In genomic region chr2:214542866-214543265, GRCh38 we compare ENCODE assay signal across 15 cellular contexts.
DNase-seq lines count a peak whose midpoint lies in the region; ATAC-seq and TF ChIP-seq lines count a peak whose summit lies in the region.
"Had no signal": no experiment of that assay in that cellular context is flagged by ENCODE, and none has a peak within 500 bp of the region (broad histone marks: within the 10 kb centered on the region; RNA-seq: fewer than 3 reads in every experiment).

No MANE protein-coding gene starts in this region.

- POLR2A ChIA-PET in activated CD4-positive, alpha-beta T cell treated with anti-CD3 and anti-CD28 coated beads, Interleukin-2, amount 10 ng/mL, durations not matched to agents 7 days and 5 days (lab: Charles Lee): no interaction called here

- TF ChIP-seq CTCF in choroid plexus epithelial cell (conservative IDR thresholded peaks at IDR 0.05; ENCODE audit: low read depth, low read length) (no peak), progenitor cell of endocrine pancreas (IDR thresholded peaks at IDR 0.05; ENCODE audit: unreplicated experiment) (no peak)

- H3K27me3 Mint-ChIP-seq in activated CD4-positive, alpha-beta T cell treated with anti-CD3 and anti-CD28 coated beads, Interleukin-2, amount 10 ng/mL, durations not matched to agents 7 days and 5 days: no peaks in the 10 kb centered on the region
- no peaks in the 10 kb centered on the region for H3K27me3 Mint-ChIP-seq in progenitor cell of endocrine pancreas

- H3K4me3 ChIP-seq in choroid plexus epithelial cell (ENCODE audit: low read depth, low read length): no peak overlapping the region
- H3K4me3 ChIP-seq: PC-9 had no signal

- no peak overlapping the region for H3K4me3 Mint-ChIP-seq in activated CD4-positive, alpha-beta T cell treated with anti-CD3 and anti-CD28 coated beads, Interleukin-2, amount 10 ng/mL, durations not matched to agents 7 days and 5 days
- H3K4me3 Mint-ChIP-seq in progenitor cell of endocrine pancreas (ENCODE audit: low read depth): no peak overlapping the region
- H3K4me3 Mint-ChIP-seq: activated T-cell treated with anti-CD3 and anti-CD28 coated beads, Interleukin-2, amount 50 U/mL, for 4 hours; nephron had no signal

- H3K9me3 Mint-ChIP-seq in activated CD4-positive, alpha-beta T cell treated with anti-CD3 and anti-CD28 coated beads, Interleukin-2, amount 10 ng/mL, durations not matched to agents 7 days and 5 days: no peaks in the 10 kb centered on the region
- no peaks in the 10 kb centered on the region for H3K9me3 Mint-ChIP-seq in progenitor cell of endocrine pancreas (ENCODE audit: low read depth)
- H3K9me3 Mint-ChIP-seq: activated naive CD4-positive, alpha-beta T cell treated with anti-CD3 and anti-CD28 coated beads, Interleukin-2, amount 50 U/mL, for 72 hours; activated T-cell treated with anti-CD3 and anti-CD28 coated beads, Interleukin-2, amount 50 U/mL, for 4 hours; nephron had no signal

- CTCF ChIA-PET in activated CD4-positive, alpha-beta T cell treated with anti-CD3 and anti-CD28 coated beads, Interleukin-2, amount 10 ng/mL, durations not matched to agents 7 days and 5 days (lab: Charles Lee): interaction anchor here (0.5 to 0.6 kb wide), 2 partner anchors 21 to 102 kb away, joined by 3 to 4 read pairs; no protein-coding TSS in a partner anchor

- ATAC-seq in HG03342 (IDR thresholded peaks at IDR 0.05; ENCODE audit: unreplicated experiment): no peak
- ATAC-seq: activated naive CD4-positive, alpha-beta T cell treated with anti-CD3 and anti-CD28 coated beads, Interleukin-2, amount 50 U/mL, for 72 hours; activated T-cell treated with anti-CD3 and anti-CD28 coated beads, Interleukin-2, amount 50 U/mL, for 4 hours had no signal

- H3K27ac Mint-ChIP-seq in activated CD4-positive, alpha-beta T cell treated with anti-CD3 and anti-CD28 coated beads, Interleukin-2, amount 10 ng/mL, durations not matched to agents 7 days and 5 days: no peak overlapping the region
- no peak overlapping the region for H3K27ac Mint-ChIP-seq in progenitor cell of endocrine pancreas
- H3K27ac Mint-ChIP-seq: activated naive CD4-positive, alpha-beta T cell treated with anti-CD3 and anti-CD28 coated beads, Interleukin-2, amount 50 U/mL, for 72 hours; nephron had no signal

- H3K36me3 Mint-ChIP-seq in activated CD4-positive, alpha-beta T cell treated with anti-CD3 and anti-CD28 coated beads, Interleukin-2, amount 10 ng/mL, durations not matched to agents 7 days and 5 days (ENCODE audit: low read depth): no peaks in the 10 kb centered on the region
- no peaks in the 10 kb centered on the region for H3K36me3 Mint-ChIP-seq in progenitor cell of endocrine pancreas (ENCODE audit: insufficient read depth)
- H3K36me3 Mint-ChIP-seq: activated naive CD4-positive, alpha-beta T cell treated with anti-CD3 and anti-CD28 coated beads, Interleukin-2, amount 50 U/mL, for 72 hours had no signal

- H3K4me1 Mint-ChIP-seq in activated CD4-positive, alpha-beta T cell treated with anti-CD3 and anti-CD28 coated beads, Interleukin-2, amount 10 ng/mL, durations not matched to agents 7 days and 5 days: no peaks in the 10 kb centered on the region
- peaks cover 1% of the 10 kb centered on the region for H3K4me1 Mint-ChIP-seq in progenitor cell of endocrine pancreas (ENCODE audit: low read depth)
- H3K4me1 Mint-ChIP-seq: nephron had no signal

- DNase-seq in AG20443 (ENCODE audit: low spot score): peak; percentile 39
- peak; percentile 34 for DNase-seq in M059J (ENCODE audit: low read depth)
- peak; percentile 65 for DNase-seq in choroid plexus epithelial cell (ENCODE audit: low read depth)
- peak; percentile 16 for DNase-seq in renal cortical epithelial cell (ENCODE audit: low read depth)
- no peak for DNase-seq in activated CD4-positive, alpha-beta T cell treated with anti-CD3 and anti-CD28 coated beads, Interleukin-2, amount 10 ng/mL, durations not matched to agents 7 days and 5 days
- DNase-seq in progenitor cell of endocrine pancreas (ENCODE audit: low spot score, unreplicated experiment): no peak
- DNase-seq in activated CD4-positive, alpha-beta T cell treated with anti-CD3 and anti-CD28 coated beads for 48 hours: no peak
- DNase-seq: activated T-cell treated with anti-CD3 and anti-CD28 coated beads, Interleukin-2, amount 50 U/mL, for 4 hours; central memory CD4-positive, alpha-beta T cell; NCI-H1048; NCI-H2081 treated with DMSO at 0.1 percent for 48 hours had no signal

Comparison
In these comparisons a context has a peak if more than half of its experiments do, and no peak if none do; other contexts are left out.
1. DNase-seq: peak in AG20443 (single experiment), M059J (single experiment), choroid plexus epithelial cell (single experiment) and renal cortical epithelial cell (single experiment); none in activated CD4-positive, alpha-beta T cell treated with anti-CD3 and anti-CD28 coated beads, Interleukin-2, amount 10 ng/mL, durations not matched to agents 7 days and 5 days (single experiment), progenitor cell of endocrine pancreas (single experiment) and activated CD4-positive, alpha-beta T cell treated with anti-CD3 and anti-CD28 coated beads for 48 hours (single experiment).